ENCODE assay signal across 22 cellular contexts in the genomic region with DNA sequence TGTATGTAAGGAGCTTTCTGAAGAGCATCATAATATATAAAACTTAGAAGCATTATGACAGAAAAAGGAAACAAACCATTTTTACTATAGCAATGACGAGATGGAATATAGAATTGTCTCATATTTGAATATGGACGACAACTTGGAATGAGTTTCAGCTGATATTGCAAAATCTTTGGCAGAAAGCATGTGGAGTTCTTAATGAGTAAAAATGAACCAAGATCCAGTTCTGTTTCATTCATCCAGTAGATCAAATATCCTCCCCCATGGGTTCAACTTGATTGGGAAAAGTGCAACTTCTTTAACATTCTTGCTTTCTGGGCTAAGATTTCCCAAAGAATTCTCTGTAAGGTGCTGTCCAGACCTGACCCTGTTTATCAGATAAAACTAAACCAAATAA.
DNase-seq lines count a peak whose midpoint lies in the region; ATAC-seq and TF ChIP-seq lines count a peak whose summit lies in the region.
"Had no signal": no experiment of that assay in that cellular context is flagged by ENCODE, and none has a peak within 500 bp of the region (broad histone marks: within the 10 kb centered on the region; RNA-seq: fewer than 3 reads in every experiment).

No MANE protein-coding gene starts in this region.

- TF ChIP-seq POLR2A in breast epithelium (IDR thresholded peaks at IDR 0.05) (no peak), prostate gland (IDR thresholded peaks at IDR 0.05) (no peak)

- 45% methylated on average over 2 of the region's 2 CpGs for WGBS in prostate gland

- intact Hi-C loops in breast epithelium (cut with DNase I; ENCODE audit: low total_unique reads): no loop called here
- intact Hi-C loops in prostate gland (cut with DNase I): loop anchor here (5.0 kb wide), 1 partner anchor 802 kb away; no protein-coding TSS in a partner anchor

- no peak overlapping the region for H2AFZ ChIP-seq in KMS-11 (ENCODE audit: low read depth)

- H3K4me1 ChIP-seq in KMS-11 (ENCODE audit: low read depth, poor library complexity, severe bottlenecking) (peaks cover 50% of the 10 kb centered on the region), breast epithelium (peaks cover 0 to 7% of the 10 kb centered on the region in 2 donors), foreskin keratinocyte (peaks cover 21% of the 10 kb centered on the region), prostate gland (replicated peaks) (no peaks in the 10 kb centered on the region)

- DNase-seq in breast epithelium (ENCODE audit: low spot score in 2 of 2) (no peak), foreskin keratinocyte (peak in 1 of 2 donors; percentile 50), stromal cell of bone marrow (ENCODE audit: low read depth) (peak; percentile 17), prostate gland (ENCODE audit: low spot score) (no peak), NCI-H524 (lab: John Stamatoyannopoulos, UW) (no peak)
- DNase-seq in effector CD8-positive, alpha-beta T cell (lab: John Stamatoyannopoulos, UW): no peak
- DNase-seq: activated CD4-positive, alpha-beta memory T cell treated with anti-CD3 and anti-CD28 coated beads, Interleukin-2, amount 10 ng/mL, durations not matched to agents 7 days and 5 days; activated CD4-positive, CD25-positive, alpha-beta regulatory T cell; activated effector memory CD4-positive, alpha-beta T cell treated with Interleukin-2 at 50 U/mL for 16 hours; activated naive CD8-positive, alpha-beta T cell treated with anti-CD3 and anti-CD28 coated beads, Interleukin-2, amount 50 U/mL, for 24 hours; CD4-positive, CD25-positive, alpha-beta regulatory T cell; H7; KBM-7; NCI-H2171; NCI-H524 treated with DMSO at 0.1 percent for 48 hours; occipital lobe; right cardiac atrium; stimulated activated CD8-positive, alpha-beta memory T cell treated with anti-CD3 and anti-CD28 coated beads, Interleukin-4, amount 100 ng/mL, for 48 hours; T1000 had no signal

- H3K9ac ChIP-seq in KMS-11: no peak overlapping the region

- H3K4me2 ChIP-seq in KMS-11: peak overlapping the region; percentile 14; the same call in 1 of the 2 replicates

- H3K79me2 ChIP-seq in KMS-11 (ENCODE audit: insufficient read depth, low read depth): no peaks in the 10 kb centered on the region

- H3K27ac ChIP-seq in KMS-11 (no peak overlapping the region), breast epithelium (peak overlapping the region; percentile 45 to 80), foreskin keratinocyte (peak overlapping the region; percentile 46), prostate gland (no peak overlapping the region)

- no peaks in the 10 kb centered on the region for H3K27me3 ChIP-seq in KMS-11 (ENCODE audit: insufficient read depth, low read depth)
- no peaks in the 10 kb centered on the region for H3K27me3 ChIP-seq in breast epithelium
- H3K27me3 ChIP-seq in foreskin keratinocyte: no peaks in the 10 kb centered on the region
- H3K27me3 ChIP-seq in prostate gland (replicated peaks; ENCODE audit: insufficient read depth): no peaks in the 10 kb centered on the region
- H3K27me3 ChIP-seq: uterus had no signal

- no peaks in the 10 kb centered on the region for H3K9me3 ChIP-seq in breast epithelium
- H3K9me3 ChIP-seq in prostate gland: no peaks in the 10 kb centered on the region
- H3K9me3 ChIP-seq: uterus had no signal

- H4K20me1 ChIP-seq in KMS-11 (ENCODE audit: insufficient read depth): no peaks in the 10 kb centered on the region

- ATAC-seq in foreskin keratinocyte: no peak
- no peak for ATAC-seq in GM21447 (IDR thresholded peaks at IDR 0.05; ENCODE audit: unreplicated experiment)
- ATAC-seq: activated naive CD8-positive, alpha-beta T cell treated with anti-CD3 and anti-CD28 coated beads, Interleukin-2, amount 50 U/mL, for 24 hours; right cardiac atrium had no signal

- no peak overlapping the region for H3K4me3 ChIP-seq in KMS-11 (IDR thresholded peaks at IDR 0.05; ENCODE audit: insufficient read depth, low read depth, low read length)
- H3K4me3 ChIP-seq in breast epithelium: no peak overlapping the region
- no peak overlapping the region for H3K4me3 ChIP-seq in prostate gland
- H3K4me3 ChIP-seq: uterus had no signal

- H3K36me3 ChIP-seq in KMS-11 (ENCODE audit: insufficient read depth) (no peaks in the 10 kb centered on the region), breast epithelium (no peaks in the 10 kb centered on the region), prostate gland (no peaks in the 10 kb centered on the region)
- H3K36me3 ChIP-seq: uterus had no signal

- TF ChIP-seq CTCF in KMS-11 (conservative IDR thresholded peaks at IDR 0.05; ENCODE audit: low read depth, low read length) (no peak), breast epithelium (IDR thresholded peaks at IDR 0.05) (no peak), foreskin keratinocyte (conservative IDR thresholded peaks at IDR 0.05) (no peak), prostate gland (IDR thresholded peaks at IDR 0.05) (no peak)

Comparison
In these comparisons a context has a peak if more than half of its experiments do, and no peak if none do; other contexts are left out.
1. H3K27ac ChIP-seq: peak in breast epithelium (2 of 2) and foreskin keratinocyte (single experiment); none in KMS-11 (single experiment) and prostate gland (0 of 2).